In genomic region chr1:57393058-57393457, GRCh38 we compare ENCODE assay signal across 8 cellular contexts. TPM values are rescaled to one million over a fixed set of nuclear protein-coding genes. Genes with fewer than 3 reads are reported as not detected.
"Had no signal": no experiment of that assay in that cellular context is flagged by ENCODE, and none has a peak within 500 bp of the region (broad histone marks: within the 10 kb centered on the region; RNA-seq: fewer than 3 reads in every experiment).

No MANE protein-coding gene starts in this region.

- H3K36me3 ChIP-seq: HAP-1 had no signal

- DNase-seq: GOT3, H7, H9, HCEC 1CT, HFFc6 had no signal

- H3K4me3 ChIP-seq: GM23338, HAP-1 had no signal

- H3K4me2 ChIP-seq: GM23338 had no signal

- H2AFZ ChIP-seq: GM23338 had no signal

- H3K4me1 ChIP-seq: HAP-1 had no signal

- H3K9me3 ChIP-seq: HAP-1 had no signal

RNA-seq across cellular contexts. Expression of gene DAB1, which starts 30.8 kb away (rescaled TPM):
- total RNA-seq: H4 had no signal
